In genomic region chr6:42417641-42418112, GRCh38 we compare ENCODE assay signal across 12 cellular contexts. TPM values are rescaled to one million over a fixed set of nuclear protein-coding genes. Genes with fewer than 3 reads are reported as not detected.
DNase-seq lines count a peak whose midpoint lies in the region; ATAC-seq and FAIRE-seq lines count a peak whose summit lies in the region.
"Had no signal": no experiment of that assay in that cellular context is flagged by ENCODE, and none has a peak within 500 bp of the region (broad histone marks: within the 10 kb centered on the region; RNA-seq: fewer than 3 reads in every experiment).

No MANE protein-coding gene starts in this region.

- peaks cover 36% of the 10 kb centered on the region for H3K36me3 Mint-ChIP-seq in activated CD8-positive, alpha-beta memory T cell treated with anti-CD3 and anti-CD28 coated beads, Interleukin-2, amount 10 ng/mL, durations not matched to agents 7 days and 5 days
- H3K36me3 Mint-ChIP-seq in stimulated activated naive CD8-positive, alpha-beta T cell treated with anti-CD3 and anti-CD28 coated beads, Interleukin-15, Interleukin-2, amounts not matched to agents 100 ng/mL and 50 ng/mL, for 24 hours (ENCODE audit: low read depth): no peaks in the 10 kb centered on the region

- FAIRE-seq in urothelium cell line (lab: Jason Lieb, UNC): no peak

- peaks cover 71% of the 10 kb centered on the region for H3K4me1 Mint-ChIP-seq in activated CD8-positive, alpha-beta memory T cell treated with anti-CD3 and anti-CD28 coated beads, Interleukin-2, amount 10 ng/mL, durations not matched to agents 7 days and 5 days
- H3K4me1 Mint-ChIP-seq in stimulated activated naive CD8-positive, alpha-beta T cell treated with anti-CD3 and anti-CD28 coated beads, Interleukin-15, Interleukin-2, amounts not matched to agents 100 ng/mL and 50 ng/mL, for 24 hours (ENCODE audit: low read depth): peaks cover 56% of the 10 kb centered on the region

- peaks cover 6% of the 10 kb centered on the region for H3K27me3 Mint-ChIP-seq in activated CD8-positive, alpha-beta memory T cell treated with anti-CD3 and anti-CD28 coated beads, Interleukin-2, amount 10 ng/mL, durations not matched to agents 7 days and 5 days
- no peaks in the 10 kb centered on the region for H3K27me3 Mint-ChIP-seq in stimulated activated naive CD8-positive, alpha-beta T cell treated with anti-CD3 and anti-CD28 coated beads, Interleukin-15, Interleukin-2, amounts not matched to agents 100 ng/mL and 50 ng/mL, for 24 hours

- DNase-seq in activated naive CD4-positive, alpha-beta T cell treated with Interleukin-2 at 50 U/mL for 16 hours: peak; percentile 49
- no peak for DNase-seq in activated naive CD4-positive, alpha-beta T cell (lab: John Stamatoyannopoulos, UW)
- peak; percentile 92 for DNase-seq in activated CD8-positive, alpha-beta memory T cell treated with anti-CD3 and anti-CD28 coated beads, Interleukin-2, amount 10 ng/mL, durations not matched to agents 7 days and 5 days
- peak; percentile 37 for DNase-seq in fibroblast of peridontal ligament (ENCODE audit: extremely low read depth)
- DNase-seq in HUDEP-2 (lab: John Stamatoyannopoulos, UW; ENCODE audit: unreplicated experiment in 76 of 76): no peak
- DNase-seq in urothelium cell line (ENCODE audit: low spot score): no peak
- DNase-seq in NCI-H146 treated with DMSO at 0.1 percent for 48 hours (lab: John Stamatoyannopoulos, UW; ENCODE audit: unreplicated experiment): no peak
- DNase-seq: amniotic stem cell, NCI-H187 treated with DMSO at 0.1 percent for 48 hours, right lobe of liver, Right ventricle myocardium superior had no signal

- H3K9me3 Mint-ChIP-seq in activated CD8-positive, alpha-beta memory T cell treated with anti-CD3 and anti-CD28 coated beads, Interleukin-2, amount 10 ng/mL, durations not matched to agents 7 days and 5 days (ENCODE audit: low read depth): no peaks in the 10 kb centered on the region
- H3K9me3 Mint-ChIP-seq in stimulated activated naive CD8-positive, alpha-beta T cell treated with anti-CD3 and anti-CD28 coated beads, Interleukin-15, Interleukin-2, amounts not matched to agents 100 ng/mL and 50 ng/mL, for 24 hours: no peaks in the 10 kb centered on the region

- ATAC-seq in activated CD8-positive, alpha-beta memory T cell treated with anti-CD3 and anti-CD28 coated beads, Interleukin-2, amount 10 ng/mL, durations not matched to agents 7 days and 5 days: peak; percentile 93

- peak overlapping the region; percentile 43 for H3K4me3 Mint-ChIP-seq in activated CD8-positive, alpha-beta memory T cell treated with anti-CD3 and anti-CD28 coated beads, Interleukin-2, amount 10 ng/mL, durations not matched to agents 7 days and 5 days
- peak overlapping the region; percentile 58 for H3K4me3 Mint-ChIP-seq in stimulated activated naive CD8-positive, alpha-beta T cell treated with anti-CD3 and anti-CD28 coated beads, Interleukin-15, Interleukin-2, amounts not matched to agents 100 ng/mL and 50 ng/mL, for 24 hours

- CTCF ChIA-PET in activated CD8-positive, alpha-beta memory T cell treated with anti-CD3 and anti-CD28 coated beads, Interleukin-2, amount 10 ng/mL, durations not matched to agents 7 days and 5 days (lab: Charles Lee): interaction anchor here (0.6 to 1.5 kb wide), 4 partner anchors 11 to 78 kb away, joined by 3 read pairs; no protein-coding TSS in a partner anchor

- H3K27ac Mint-ChIP-seq in activated CD8-positive, alpha-beta memory T cell treated with anti-CD3 and anti-CD28 coated beads, Interleukin-2, amount 10 ng/mL, durations not matched to agents 7 days and 5 days: peak overlapping the region; percentile 72
- H3K27ac Mint-ChIP-seq in stimulated activated naive CD8-positive, alpha-beta T cell treated with anti-CD3 and anti-CD28 coated beads, Interleukin-15, Interleukin-2, amounts not matched to agents 100 ng/mL and 50 ng/mL, for 24 hours: peak overlapping the region; percentile 42

RNA-seq across cellular contexts. Expression of gene TRERF1, which starts 34.0 kb away (rescaled TPM):
- 10 to 100 TPM; 16.2 to 36.0 TPM for total RNA-seq in activated CD8-positive, alpha-beta memory T cell treated with anti-CD3 and anti-CD28 coated beads, Interleukin-2, amount 10 ng/mL, durations not matched to agents 7 days and 5 days

Comparison
In these comparisons a context has a peak if more than half of its experiments do, and no peak if none do; other contexts are left out.
1. DNase-seq: peak in activated naive CD4-positive, alpha-beta T cell treated with Interleukin-2 at 50 U/mL for 16 hours (single experiment), activated CD8-positive, alpha-beta memory T cell treated with anti-CD3 and anti-CD28 coated beads, Interleukin-2, amount 10 ng/mL, durations not matched to agents 7 days and 5 days (single experiment) and fibroblast of peridontal ligament (single experiment); none in activated naive CD4-positive, alpha-beta T cell (0 of 4), HUDEP-2 (0 of 76), urothelium cell line (single experiment) and NCI-H146 treated with DMSO at 0.1 percent for 48 hours (single experiment).